In genomic region chr1:1799716-1800115, GRCh38 we compare ENCODE assay signal across 1 cellular context.
TF ChIP-seq lines count a peak whose summit lies in the region.

No MANE protein-coding gene starts in this region.

TF ChIP-seq in GM12878, 131 proteins besides CTCF, POLR2A, EP300 and RAD21 (continued from another document and continues in another):
- TF ChIP-seq, protein P1, sequence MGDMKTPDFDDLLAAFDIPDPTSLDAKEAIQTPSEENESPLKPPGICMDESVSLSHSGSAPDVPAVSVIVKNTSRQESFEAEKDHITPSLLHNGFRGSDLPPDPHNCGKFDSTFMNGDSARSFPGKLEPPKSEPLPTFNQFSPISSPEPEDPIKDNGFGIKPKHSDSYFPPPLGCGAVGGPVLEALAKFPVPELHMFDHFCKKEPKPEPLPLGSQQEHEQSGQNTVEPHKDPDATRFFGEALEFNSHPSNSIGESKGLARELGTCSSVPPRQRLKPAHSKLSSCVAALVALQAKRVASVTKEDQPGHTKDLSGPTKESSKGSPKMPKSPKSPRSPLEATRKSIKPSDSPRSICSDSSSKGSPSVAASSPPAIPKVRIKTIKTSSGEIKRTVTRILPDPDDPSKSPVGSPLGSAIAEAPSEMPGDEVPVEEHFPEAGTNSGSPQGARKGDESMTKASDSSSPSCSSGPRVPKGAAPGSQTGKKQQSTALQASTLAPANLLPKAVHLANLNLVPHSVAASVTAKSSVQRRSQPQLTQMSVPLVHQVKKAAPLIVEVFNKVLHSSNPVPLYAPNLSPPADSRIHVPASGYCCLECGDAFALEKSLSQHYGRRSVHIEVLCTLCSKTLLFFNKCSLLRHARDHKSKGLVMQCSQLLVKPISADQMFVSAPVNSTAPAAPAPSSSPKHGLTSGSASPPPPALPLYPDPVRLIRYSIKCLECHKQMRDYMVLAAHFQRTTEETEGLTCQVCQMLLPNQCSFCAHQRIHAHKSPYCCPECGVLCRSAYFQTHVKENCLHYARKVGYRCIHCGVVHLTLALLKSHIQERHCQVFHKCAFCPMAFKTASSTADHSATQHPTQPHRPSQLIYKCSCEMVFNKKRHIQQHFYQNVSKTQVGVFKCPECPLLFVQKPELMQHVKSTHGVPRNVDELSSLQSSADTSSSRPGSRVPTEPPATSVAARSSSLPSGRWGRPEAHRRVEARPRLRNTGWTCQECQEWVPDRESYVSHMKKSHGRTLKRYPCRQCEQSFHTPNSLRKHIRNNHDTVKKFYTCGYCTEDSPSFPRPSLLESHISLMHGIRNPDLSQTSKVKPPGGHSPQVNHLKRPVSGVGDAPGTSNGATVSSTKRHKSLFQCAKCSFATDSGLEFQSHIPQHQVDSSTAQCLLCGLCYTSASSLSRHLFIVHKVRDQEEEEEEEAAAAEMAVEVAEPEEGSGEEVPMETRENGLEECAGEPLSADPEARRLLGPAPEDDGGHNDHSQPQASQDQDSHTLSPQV (IDR thresholded peaks at IDR 0.05): no peak
- TF ChIP-seq TCF3 (IDR thresholded peaks at IDR 0.05; ENCODE audit: borderline replicate concordance, insufficient read depth, low read depth, low read length) (no peak), KDM1A (IDR thresholded peaks at IDR 0.05; ENCODE audit: borderline replicate concordance) (no peak), PAX5 (IDR thresholded peaks at IDR 0.05; ENCODE audit: borderline replicate concordance, low read depth, low read length) (peak; percentile 78), SMARCA5 (IDR thresholded peaks at IDR 0.05) (no peak), IKZF1 (conservative IDR thresholded peaks at IDR 0.05) (no peak), SUZ12 (IDR thresholded peaks at IDR 0.05; ENCODE audit: unreplicated experiment) (no peak), BRCA1 (IDR thresholded peaks at IDR 0.05; ENCODE audit: low read depth, low read length) (no peak), ZNF24 (IDR thresholded peaks at IDR 0.05) (no peak), LARP7 (IDR thresholded peaks at IDR 0.05) (no peak), EGR1 (IDR thresholded peaks at IDR 0.05; ENCODE audit: borderline replicate concordance in 1 of 2, low read depth in 2 of 2, low read length in 2 of 2) (no peak), BMI1 (IDR thresholded peaks at IDR 0.05; ENCODE audit: borderline replicate concordance) (no peak), ZNF274 (IDR thresholded peaks at IDR 0.05; ENCODE audit: insufficient read depth, insufficient read length) (no peak), CEBPB (IDR thresholded peaks at IDR 0.05; ENCODE audit: borderline replicate concordance in 1 of 2, low read depth in 2 of 2, low read length in 2 of 2) (no peak), PML (IDR thresholded peaks at IDR 0.05; ENCODE audit: low read length) (no peak), MTA3 (IDR thresholded peaks at IDR 0.05; ENCODE audit: borderline replicate concordance, low read length) (no peak), SMC3 (IDR thresholded peaks at IDR 0.05; ENCODE audit: borderline replicate concordance, low read length) (peak; percentile 15; the same call in 1 of the 2 replicates), SPI1 (IDR thresholded peaks at IDR 0.05; ENCODE audit: borderline replicate concordance, insufficient read depth, low read depth, low read length) (no peak), ZNF207 (IDR thresholded peaks at IDR 0.05; ENCODE audit: borderline replicate concordance) (no peak), BACH1 (IDR thresholded peaks at IDR 0.05; ENCODE audit: borderline replicate concordance) (no peak), NR2F1 (conservative IDR thresholded peaks at IDR 0.05) (peak; percentile 51), CBX5 (IDR thresholded peaks at IDR 0.05; ENCODE audit: low read depth) (no peak; the same call in 1 of the 2 replicates), CREB1 (IDR thresholded peaks at IDR 0.05; ENCODE audit: low read depth) (0 out of 2 replicates have a peak, but pooled peaks have one; percentile 41), MEF2B (IDR thresholded peaks at IDR 0.05; ENCODE audit: partially characterized antibody, poor library complexity, severe bottlenecking) (peak; percentile 50), NFIC (IDR thresholded peaks at IDR 0.05; ENCODE audit: low read depth, low read length) (peak; percentile 64; the same call in 1 of the 2 replicates), ZZZ3 (IDR thresholded peaks at IDR 0.05; ENCODE audit: control insufficient read depth, insufficient read length, low read depth) (no peak), MTA2 (IDR thresholded peaks at IDR 0.05; ENCODE audit: low read depth) (peak; percentile 32; the same call in 1 of the 2 replicates), ATF7 (IDR thresholded peaks at IDR 0.05; ENCODE audit: low read depth) (peak; percentile 61; the same call in 1 of the 2 replicates), TCF7 (IDR thresholded peaks at IDR 0.05; ENCODE audit: borderline replicate concordance) (peak; percentile 71), POLR2AphosphoS2 (IDR thresholded peaks at IDR 0.05; ENCODE audit: low read depth, low read length) (no peak), NFYA (IDR thresholded peaks at IDR 0.05; ENCODE audit: borderline replicate concordance, low read depth, low read length) (no peak), NFXL1 (IDR thresholded peaks at IDR 0.05; ENCODE audit: borderline replicate concordance) (no peak), RELB (IDR thresholded peaks at IDR 0.05; ENCODE audit: low read depth) (no peak), POU2F2 (IDR thresholded peaks at IDR 0.05; ENCODE audit: borderline replicate concordance, low read depth, low read length) (peak; percentile 30; the same call in 1 of the 3 replicates), FOS (IDR thresholded peaks at IDR 0.05; ENCODE audit: borderline replicate concordance, extremely low read depth, insufficient read length) (no peak), ZSCAN29 (IDR thresholded peaks at IDR 0.05) (no peak), IRF4 (IDR thresholded peaks at IDR 0.05; ENCODE audit: low read depth, low read length) (peak; percentile 80), MAX (IDR thresholded peaks at IDR 0.05; ENCODE audit: low read depth, low read length) (peak; percentile 60; the same call in 1 of the 2 replicates), ESRRA (IDR thresholded peaks at IDR 0.05; ENCODE audit: low read length) (no peak), SREBF2 (IDR thresholded peaks at IDR 0.05; ENCODE audit: low read length) (no peak), JUNB (IDR thresholded peaks at IDR 0.05) (peak; percentile 41; the same call in 1 of the 2 replicates), EZH2 (IDR thresholded peaks at IDR 0.05; ENCODE audit: borderline replicate concordance, control insufficient read depth, low read depth, low read length) (no peak), RFX5 (IDR thresholded peaks at IDR 0.05; ENCODE audit: low read depth, low read length) (no peak), MYC (IDR thresholded peaks at IDR 0.05; ENCODE audit: insufficient read depth, insufficient read length, insufficient replicate concordance, low read length, severe bottlenecking) (no peak), STAT3 (IDR thresholded peaks at IDR 0.05; ENCODE audit: low read depth, low read length) (0 out of 2 replicates have a peak, but pooled peaks have one; percentile 6), NBN (IDR thresholded peaks at IDR 0.05) (no peak), CHD4 (IDR thresholded peaks at IDR 0.05) (no peak), NRF1 (conservative IDR thresholded peaks at IDR 0.05; ENCODE audit: low read depth, low read length) (no peak), TAF1 (IDR thresholded peaks at IDR 0.05; ENCODE audit: borderline replicate concordance, low read depth, low read length) (no peak), HCFC1 (IDR thresholded peaks at IDR 0.05; ENCODE audit: low read length) (no peak)
- TF ChIP-seq, protein P2, sequence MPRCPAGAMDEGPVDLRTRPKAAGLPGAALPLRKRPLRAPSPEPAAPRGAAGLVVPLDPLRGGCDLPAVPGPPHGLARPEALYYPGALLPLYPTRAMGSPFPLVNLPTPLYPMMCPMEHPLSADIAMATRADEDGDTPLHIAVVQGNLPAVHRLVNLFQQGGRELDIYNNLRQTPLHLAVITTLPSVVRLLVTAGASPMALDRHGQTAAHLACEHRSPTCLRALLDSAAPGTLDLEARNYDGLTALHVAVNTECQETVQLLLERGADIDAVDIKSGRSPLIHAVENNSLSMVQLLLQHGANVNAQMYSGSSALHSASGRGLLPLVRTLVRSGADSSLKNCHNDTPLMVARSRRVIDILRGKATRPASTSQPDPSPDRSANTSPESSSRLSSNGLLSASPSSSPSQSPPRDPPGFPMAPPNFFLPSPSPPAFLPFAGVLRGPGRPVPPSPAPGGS (IDR thresholded peaks at IDR 0.05; ENCODE audit: borderline replicate concordance, insufficient read depth, low read depth, low read length, poor library complexity, severe bottlenecking): no peak
- TF ChIP-seq, protein P3, sequence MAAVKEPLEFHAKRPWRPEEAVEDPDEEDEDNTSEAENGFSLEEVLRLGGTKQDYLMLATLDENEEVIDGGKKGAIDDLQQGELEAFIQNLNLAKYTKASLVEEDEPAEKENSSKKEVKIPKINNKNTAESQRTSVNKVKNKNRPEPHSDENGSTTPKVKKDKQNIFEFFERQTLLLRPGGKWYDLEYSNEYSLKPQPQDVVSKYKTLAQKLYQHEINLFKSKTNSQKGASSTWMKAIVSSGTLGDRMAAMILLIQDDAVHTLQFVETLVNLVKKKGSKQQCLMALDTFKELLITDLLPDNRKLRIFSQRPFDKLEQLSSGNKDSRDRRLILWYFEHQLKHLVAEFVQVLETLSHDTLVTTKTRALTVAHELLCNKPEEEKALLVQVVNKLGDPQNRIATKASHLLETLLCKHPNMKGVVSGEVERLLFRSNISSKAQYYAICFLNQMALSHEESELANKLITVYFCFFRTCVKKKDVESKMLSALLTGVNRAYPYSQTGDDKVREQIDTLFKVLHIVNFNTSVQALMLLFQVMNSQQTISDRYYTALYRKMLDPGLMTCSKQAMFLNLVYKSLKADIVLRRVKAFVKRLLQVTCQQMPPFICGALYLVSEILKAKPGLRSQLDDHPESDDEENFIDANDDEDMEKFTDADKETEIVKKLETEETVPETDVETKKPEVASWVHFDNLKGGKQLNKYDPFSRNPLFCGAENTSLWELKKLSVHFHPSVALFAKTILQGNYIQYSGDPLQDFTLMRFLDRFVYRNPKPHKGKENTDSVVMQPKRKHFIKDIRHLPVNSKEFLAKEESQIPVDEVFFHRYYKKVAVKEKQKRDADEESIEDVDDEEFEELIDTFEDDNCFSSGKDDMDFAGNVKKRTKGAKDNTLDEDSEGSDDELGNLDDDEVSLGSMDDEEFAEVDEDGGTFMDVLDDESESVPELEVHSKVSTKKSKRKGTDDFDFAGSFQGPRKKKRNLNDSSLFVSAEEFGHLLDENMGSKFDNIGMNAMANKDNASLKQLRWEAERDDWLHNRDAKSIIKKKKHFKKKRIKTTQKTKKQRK (IDR thresholded peaks at IDR 0.05; ENCODE audit: low read depth, low read length): no peak
- TF ChIP-seq, protein P4, sequence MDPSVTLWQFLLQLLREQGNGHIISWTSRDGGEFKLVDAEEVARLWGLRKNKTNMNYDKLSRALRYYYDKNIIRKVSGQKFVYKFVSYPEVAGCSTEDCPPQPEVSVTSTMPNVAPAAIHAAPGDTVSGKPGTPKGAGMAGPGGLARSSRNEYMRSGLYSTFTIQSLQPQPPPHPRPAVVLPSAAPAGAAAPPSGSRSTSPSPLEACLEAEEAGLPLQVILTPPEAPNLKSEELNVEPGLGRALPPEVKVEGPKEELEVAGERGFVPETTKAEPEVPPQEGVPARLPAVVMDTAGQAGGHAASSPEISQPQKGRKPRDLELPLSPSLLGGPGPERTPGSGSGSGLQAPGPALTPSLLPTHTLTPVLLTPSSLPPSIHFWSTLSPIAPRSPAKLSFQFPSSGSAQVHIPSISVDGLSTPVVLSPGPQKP (IDR thresholded peaks at IDR 0.05; ENCODE audit: low read depth, low read length): no peak
- TF ChIP-seq, protein P5, sequence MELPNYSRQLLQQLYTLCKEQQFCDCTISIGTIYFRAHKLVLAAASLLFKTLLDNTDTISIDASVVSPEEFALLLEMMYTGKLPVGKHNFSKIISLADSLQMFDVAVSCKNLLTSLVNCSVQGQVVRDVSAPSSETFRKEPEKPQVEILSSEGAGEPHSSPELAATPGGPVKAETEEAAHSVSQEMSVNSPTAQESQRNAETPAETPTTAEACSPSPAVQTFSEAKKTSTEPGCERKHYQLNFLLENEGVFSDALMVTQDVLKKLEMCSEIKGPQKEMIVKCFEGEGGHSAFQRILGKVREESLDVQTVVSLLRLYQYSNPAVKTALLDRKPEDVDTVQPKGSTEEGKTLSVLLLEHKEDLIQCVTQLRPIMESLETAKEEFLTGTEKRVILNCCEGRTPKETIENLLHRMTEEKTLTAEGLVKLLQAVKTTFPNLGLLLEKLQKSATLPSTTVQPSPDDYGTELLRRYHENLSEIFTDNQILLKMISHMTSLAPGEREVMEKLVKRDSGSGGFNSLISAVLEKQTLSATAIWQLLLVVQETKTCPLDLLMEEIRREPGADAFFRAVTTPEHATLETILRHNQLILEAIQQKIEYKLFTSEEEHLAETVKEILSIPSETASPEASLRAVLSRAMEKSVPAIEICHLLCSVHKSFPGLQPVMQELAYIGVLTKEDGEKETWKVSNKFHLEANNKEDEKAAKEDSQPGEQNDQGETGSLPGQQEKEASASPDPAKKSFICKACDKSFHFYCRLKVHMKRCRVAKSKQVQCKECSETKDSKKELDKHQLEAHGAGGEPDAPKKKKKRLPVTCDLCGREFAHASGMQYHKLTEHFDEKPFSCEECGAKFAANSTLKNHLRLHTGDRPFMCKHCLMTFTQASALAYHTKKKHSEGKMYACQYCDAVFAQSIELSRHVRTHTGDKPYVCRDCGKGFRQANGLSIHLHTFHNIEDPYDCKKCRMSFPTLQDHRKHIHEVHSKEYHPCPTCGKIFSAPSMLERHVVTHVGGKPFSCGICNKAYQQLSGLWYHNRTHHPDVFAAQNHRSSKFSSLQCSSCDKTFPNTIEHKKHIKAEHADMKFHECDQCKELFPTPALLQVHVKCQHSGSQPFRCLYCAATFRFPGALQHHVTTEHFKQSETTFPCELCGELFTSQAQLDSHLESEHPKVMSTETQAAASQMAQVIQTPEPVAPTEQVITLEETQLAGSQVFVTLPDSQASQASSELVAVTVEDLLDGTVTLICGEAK (IDR thresholded peaks at IDR 0.05; ENCODE audit: borderline replicate concordance): no peak
